8 cellular contexts compared by ENCODE assay signal in genomic region chr11:69918938-69919650, GRCh38.
DNase-seq lines count a peak whose midpoint lies in the region; ATAC-seq and TF ChIP-seq lines count a peak whose summit lies in the region.

No MANE protein-coding gene starts in this region.

- H3K27ac Mint-ChIP-seq in activated naive CD4-positive, alpha-beta T cell treated with anti-CD3 and anti-CD28 coated beads for 36 hours: no peak overlapping the region

- H3K36me3 ChIP-seq in uterus: no peaks in the 10 kb centered on the region

- no peak for TF ChIP-seq POLR2A in uterus (IDR thresholded peaks at IDR 0.05)

- no peaks in the 10 kb centered on the region for H3K4me1 Mint-ChIP-seq in activated naive CD4-positive, alpha-beta T cell treated with anti-CD3 and anti-CD28 coated beads for 36 hours (ENCODE audit: low read depth)

- peak; percentile 55 for DNase-seq in CD1c-positive myeloid dendritic cell (ENCODE audit: extremely low spot score)
- peak; percentile 66 for DNase-seq in HPDE6-E6E7 (ENCODE audit: extremely low spot score)
- peak; percentile 45 for DNase-seq in SK-N-DZ (ENCODE audit: low spot score)
- DNase-seq in activated naive CD4-positive, alpha-beta T cell treated with anti-CD3 and anti-CD28 coated beads for 36 hours: peak; percentile 73
- peak; percentile 87 for DNase-seq in Right ventricle myocardium inferior (ENCODE audit: missing footprints)
- DNase-seq in posterior vena cava (ENCODE audit: low spot score): peak; percentile 94
- DNase-seq in uterus: peak; percentile 84 to 85
- no peak for DNase-seq in GF-D8 (lab: John Stamatoyannopoulos, UW)

- H3K27me3 Mint-ChIP-seq in activated naive CD4-positive, alpha-beta T cell treated with anti-CD3 and anti-CD28 coated beads for 36 hours (ENCODE audit: low read depth): peaks cover 29% of the 10 kb centered on the region

- H3K27me3 ChIP-seq in uterus: no peaks in the 10 kb centered on the region

- H3K4me3 Mint-ChIP-seq in activated naive CD4-positive, alpha-beta T cell treated with anti-CD3 and anti-CD28 coated beads for 36 hours: no peak overlapping the region

- H3K4me1 ChIP-seq in uterus: peaks cover 0 to 16% of the 10 kb centered on the region in 2 donors

- H3K36me3 Mint-ChIP-seq in activated naive CD4-positive, alpha-beta T cell treated with anti-CD3 and anti-CD28 coated beads for 36 hours (ENCODE audit: low read depth): no peaks in the 10 kb centered on the region

- CTCF ChIA-PET in activated naive CD4-positive, alpha-beta T cell treated with anti-CD3 and anti-CD28 coated beads for 36 hours (lab: Charles Lee): interaction anchor here (0.6 to 2.4 kb wide), 7 partner anchors 9 to 1680 kb away, joined by 3 to 16 read pairs (median 3); no protein-coding TSS in a partner anchor

- H3K9me3 Mint-ChIP-seq in activated naive CD4-positive, alpha-beta T cell treated with anti-CD3 and anti-CD28 coated beads for 36 hours: no peaks in the 10 kb centered on the region

- intact Hi-C loops in activated naive CD4-positive, alpha-beta T cell treated with anti-CD3 and anti-CD28 coated beads for 36 hours (cut with micrococcal nuclease): loop anchor here (1.0 to 10.0 kb wide), 3 partner anchors 234 to 277 kb away; no protein-coding TSS in a partner anchor
- intact Hi-C loops in Right ventricle myocardium inferior (cut with DNase I) (loop anchor here (1.0 to 2.0 kb wide), 4 partner anchors 20 to 277 kb away; partner anchors contain the start of gene ANO1), posterior vena cava (cut with DNase I) (loop anchor here in 1 of 2 donors (1.0 to 5.0 kb wide), 2 partner anchors 27 to 1067 kb away; no protein-coding TSS in a partner anchor), uterus (cut with DNase I; ENCODE audit: low total_unique reads) (loop anchor here (5.0 kb wide), 1 partner anchor 273 kb away; no protein-coding TSS in a partner anchor)

- H3K27ac ChIP-seq in uterus: peak overlapping the region; percentile 0 to 48

- no peak overlapping the region for H3K4me3 ChIP-seq in uterus

- ATAC-seq in Right ventricle myocardium inferior: peak; percentile 80

- no peaks in the 10 kb centered on the region for H3K9me3 ChIP-seq in uterus

- TF ChIP-seq CTCF in uterus (IDR thresholded peaks at IDR 0.05): peak; percentile 91 to 98 (median 96)
